In genomic region chr12:126855768-126856167, GRCh38 we compare ENCODE assay signal across 35 cellular contexts.
"Had no signal": no experiment of that assay in that cellular context is flagged by ENCODE, and none has a peak within 500 bp of the region (broad histone marks: within the 10 kb centered on the region; RNA-seq: fewer than 3 reads in every experiment).

No MANE protein-coding gene starts in this region.

- H3K4me2 ChIP-seq: KMS-11 had no signal

- H3K36me3 ChIP-seq: MG63 had no signal

- H3K9ac ChIP-seq: KMS-11 had no signal

- DNase-seq: Karpas-422, Kasumi-1, MG63, MM.1S, MV-4-11, NCI-H1048, NCI-H1092, NCI-H1092 treated with DMSO at 0.1 percent for 48 hours, NCI-H1105, NCI-H1105 treated with DMSO at 0.1 percent for 48 hours, NCI-H1417, NCI-H1417 treated with DMSO at 0.1 percent for 48 hours, NCI-H1436, NCI-H1436 treated with DMSO at 0.1 percent for 48 hours, NCI-H146, NCI-H1694, NCI-H1694 treated with DMSO at 0.1 percent for 48 hours, NCI-H187, NCI-H187 treated with DMSO at 0.1 percent for 48 hours, NCI-H1930, NCI-H2029, NCI-H2029 treated with DMSO at 0.1 percent for 48 hours, NCI-H2081, NCI-H2081 treated with DMSO at 0.1 percent for 48 hours, NCI-H2107, NCI-H2171, NCI-H2171 treated with DMSO at 0.1 percent for 48 hours, NCI-H2227 treated with DMSO at 0.1 percent for 48 hours, NCI-H226, NCI-H345, NCI-H446, NCI-H446 treated with DMSO at 0.1 percent for 48 hours, NCI-H510A, NCI-H510A treated with DMSO at 0.1 percent for 48 hours had no signal

- H3K27me3 ChIP-seq: MG63 had no signal

- H3K9me3 ChIP-seq: MG63 had no signal

- H3K4me3 ChIP-seq: MG63 had no signal

- H3K27ac ChIP-seq: KMS-11 had no signal
